Comparison of ENCODE assay signal across 8 cellular contexts in the genomic region with DNA sequence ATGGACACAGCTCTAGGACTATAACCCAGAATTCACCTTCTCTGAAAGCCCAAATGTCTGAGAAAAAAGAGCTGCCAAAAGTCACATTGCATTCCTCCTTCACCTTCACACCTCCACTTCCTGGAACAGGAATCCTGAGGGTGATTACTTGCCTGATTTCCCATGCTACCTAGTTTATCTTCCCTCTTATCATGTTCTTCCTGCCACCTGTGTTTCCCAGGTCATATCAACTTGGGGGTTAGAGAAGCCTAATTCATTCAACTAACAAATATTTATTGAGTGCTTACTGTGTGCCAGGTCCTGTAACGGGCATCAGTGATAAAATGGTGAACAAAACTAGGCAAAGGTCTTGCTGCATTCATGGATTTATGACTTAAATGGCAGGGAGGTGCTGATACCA.
"Had no signal": no experiment of that assay in that cellular context is flagged by ENCODE, and none has a peak within 500 bp of the region (broad histone marks: within the 10 kb centered on the region; RNA-seq: fewer than 3 reads in every experiment).

No MANE protein-coding gene starts in this region.

- ATAC-seq: HCT116 had no signal

- H3K9me3 ChIP-seq: HAP-1 had no signal

- H3K9ac ChIP-seq: GM23248 had no signal

- H3K4me3 ChIP-seq: GM23248, HAP-1 had no signal

- H3K27ac ChIP-seq: GM23248 had no signal

- H3K4me1 ChIP-seq: HAP-1 had no signal

- H3K36me3 ChIP-seq: HAP-1 had no signal

- DNase-seq: GM23248, GOT3, H7, HFFc6, IMR-90 had no signal

- FAIRE-seq: HTR-8/SVneo had no signal
